ENCODE assay signal across 1 cellular context in the genomic region with DNA sequence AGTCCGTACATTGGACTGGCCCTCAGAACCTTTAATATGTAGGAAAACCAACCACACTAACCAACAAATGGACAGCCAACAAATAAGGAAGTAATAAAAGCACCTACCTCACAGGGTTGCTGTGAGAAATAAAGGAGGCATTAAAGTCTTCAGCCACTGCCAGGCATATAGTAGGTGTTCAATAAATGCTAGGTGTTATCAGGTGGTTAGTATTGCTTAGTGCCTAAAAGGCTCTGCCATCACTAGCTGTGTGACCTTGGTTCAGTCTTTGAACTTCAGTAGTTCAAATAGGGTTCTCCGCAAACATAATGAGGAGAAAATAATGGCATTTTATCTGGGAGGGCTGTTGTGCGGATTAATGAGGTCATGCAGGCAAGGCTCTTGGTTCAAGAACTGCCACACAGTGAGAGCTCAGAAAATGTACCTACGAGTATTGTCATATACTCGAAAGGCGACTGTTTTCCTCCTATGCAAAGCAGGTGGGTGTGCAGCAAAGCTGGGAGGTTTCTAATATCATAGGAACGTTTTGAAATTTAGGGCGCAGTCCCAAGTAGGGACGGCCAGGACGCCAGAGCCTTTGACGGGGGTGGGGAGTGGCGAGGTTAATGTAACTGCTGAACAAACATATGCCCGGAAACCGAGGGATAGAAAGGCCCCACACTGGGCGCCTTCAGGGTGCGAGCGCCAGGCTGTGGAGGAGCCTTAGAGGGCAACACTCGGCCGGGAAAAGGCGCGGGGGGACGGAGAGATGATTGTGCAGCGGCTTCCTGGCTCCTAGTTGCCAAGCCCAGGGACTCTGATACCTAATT.
TF ChIP-seq lines count a peak whose summit lies in the region.

No MANE protein-coding gene starts in this region.

TF ChIP-seq in neural cell, 6 proteins besides CTCF, POLR2A, EP300 and RAD21:
- TF ChIP-seq MXI1 (conservative IDR thresholded peaks at IDR 0.05; ENCODE audit: poor library complexity, severe bottlenecking) (no peak), POLR2AphosphoS5 (IDR thresholded peaks at IDR 0.05) (no peak)
- TF ChIP-seq, protein P1, sequence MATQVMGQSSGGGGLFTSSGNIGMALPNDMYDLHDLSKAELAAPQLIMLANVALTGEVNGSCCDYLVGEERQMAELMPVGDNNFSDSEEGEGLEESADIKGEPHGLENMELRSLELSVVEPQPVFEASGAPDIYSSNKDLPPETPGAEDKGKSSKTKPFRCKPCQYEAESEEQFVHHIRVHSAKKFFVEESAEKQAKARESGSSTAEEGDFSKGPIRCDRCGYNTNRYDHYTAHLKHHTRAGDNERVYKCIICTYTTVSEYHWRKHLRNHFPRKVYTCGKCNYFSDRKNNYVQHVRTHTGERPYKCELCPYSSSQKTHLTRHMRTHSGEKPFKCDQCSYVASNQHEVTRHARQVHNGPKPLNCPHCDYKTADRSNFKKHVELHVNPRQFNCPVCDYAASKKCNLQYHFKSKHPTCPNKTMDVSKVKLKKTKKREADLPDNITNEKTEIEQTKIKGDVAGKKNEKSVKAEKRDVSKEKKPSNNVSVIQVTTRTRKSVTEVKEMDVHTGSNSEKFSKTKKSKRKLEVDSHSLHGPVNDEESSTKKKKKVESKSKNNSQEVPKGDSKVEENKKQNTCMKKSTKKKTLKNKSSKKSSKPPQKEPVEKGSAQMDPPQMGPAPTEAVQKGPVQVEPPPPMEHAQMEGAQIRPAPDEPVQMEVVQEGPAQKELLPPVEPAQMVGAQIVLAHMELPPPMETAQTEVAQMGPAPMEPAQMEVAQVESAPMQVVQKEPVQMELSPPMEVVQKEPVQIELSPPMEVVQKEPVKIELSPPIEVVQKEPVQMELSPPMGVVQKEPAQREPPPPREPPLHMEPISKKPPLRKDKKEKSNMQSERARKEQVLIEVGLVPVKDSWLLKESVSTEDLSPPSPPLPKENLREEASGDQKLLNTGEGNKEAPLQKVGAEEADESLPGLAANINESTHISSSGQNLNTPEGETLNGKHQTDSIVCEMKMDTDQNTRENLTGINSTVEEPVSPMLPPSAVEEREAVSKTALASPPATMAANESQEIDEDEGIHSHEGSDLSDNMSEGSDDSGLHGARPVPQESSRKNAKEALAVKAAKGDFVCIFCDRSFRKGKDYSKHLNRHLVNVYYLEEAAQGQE (IDR thresholded peaks at IDR 0.05; ENCODE audit: borderline replicate concordance): no peak
TF ChIP-seq in neural cell: peak in this region for 0.
